Comparison of ENCODE assay signal across 8 cellular contexts in the genomic region with DNA sequence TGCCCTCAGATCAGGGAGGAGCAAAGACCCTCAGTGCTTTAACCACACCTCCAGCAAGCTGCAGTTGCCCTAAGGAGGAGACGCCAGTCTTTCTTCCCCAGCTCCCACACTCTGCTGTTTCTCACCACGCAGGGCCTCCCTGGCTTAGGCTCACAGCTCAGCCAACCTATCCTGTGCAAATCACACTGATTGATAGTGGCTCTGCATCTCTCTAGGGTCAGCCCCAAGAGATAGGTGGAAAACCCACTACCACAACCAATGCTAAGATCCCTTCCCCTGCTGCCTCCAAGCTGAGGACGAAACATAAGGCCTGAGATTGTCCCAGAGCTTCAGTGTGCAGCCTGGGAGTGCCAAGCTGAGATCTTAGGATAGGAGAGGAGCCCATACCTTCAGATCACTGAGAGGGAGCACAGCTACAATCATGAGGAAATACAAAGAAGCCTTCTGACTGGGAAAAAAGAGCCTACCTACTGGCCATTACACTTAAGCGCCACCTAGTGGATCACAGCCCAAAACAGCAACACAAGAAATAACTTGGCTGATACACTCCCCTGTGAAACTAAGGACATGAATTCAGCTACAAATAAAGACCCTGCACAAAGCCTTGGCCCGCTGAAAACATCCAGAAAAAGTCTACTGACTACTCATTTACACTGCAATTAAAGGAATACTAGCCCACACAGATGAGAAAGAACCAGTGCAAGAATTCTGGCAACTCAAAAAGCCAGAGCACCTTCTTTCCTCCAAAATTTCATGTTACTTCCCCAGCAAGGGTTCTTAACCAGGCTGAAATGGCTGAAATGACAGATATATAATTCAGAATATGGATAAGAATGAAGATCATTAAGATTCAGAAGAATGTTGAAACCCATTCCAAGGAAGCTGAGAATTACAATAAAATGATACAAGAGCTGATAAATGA.
DNase-seq lines count a peak whose midpoint lies in the region; ATAC-seq and TF ChIP-seq lines count a peak whose summit lies in the region.

No MANE protein-coding gene starts in this region.

- DNase-seq in AG10803 (ENCODE audit: low read depth) = peak; percentile 86
- DNase-seq in GM12865 (ENCODE audit: low read depth) = peak; percentile 80
- peak; percentile 60 for DNase-seq in NCI-H2171 treated with DMSO at 0.1 percent for 48 hours (lab: John Stamatoyannopoulos, UW)
- peak; percentile 20 for DNase-seq in activated naive CD4-positive, alpha-beta T cell treated with anti-CD3 and anti-CD28 coated beads, Interleukin-2, amount 50 U/mL, for 16 hours
- peak; percentile 52 for DNase-seq in iPS DF 19.7 (ENCODE audit: low read depth, low spot score)
- DNase-seq in stimulated activated CD8-positive, alpha-beta memory T cell treated with anti-CD3 and anti-CD28 coated beads, Interleukin-4, amount 100 ng/mL, for 48 hours = peak; percentile 52
- DNase-seq in middle frontal gyrus (ENCODE audit: extremely low spot score, low spot score) = no peak

- no peak overlapping the region for H3K4me3 ChIP-seq in AG10803 (ENCODE audit: low read length)
- H3K4me3 ChIP-seq in GM12865 (ENCODE audit: low read depth, low read length) = no peak overlapping the region

- TF ChIP-seq CTCF in AG10803 (conservative IDR thresholded peaks at IDR 0.05; ENCODE audit: low read length) (peak; percentile 85), GM12865 (IDR thresholded peaks at IDR 0.05; ENCODE audit: insufficient read depth, low read depth, low read length, missing control alignments) (peak; percentile 73)

- peak; percentile 84 for ATAC-seq in HG02884 (IDR thresholded peaks at IDR 0.05; ENCODE audit: unreplicated experiment)
